11 cellular contexts compared by ENCODE assay signal in the genomic region with DNA sequence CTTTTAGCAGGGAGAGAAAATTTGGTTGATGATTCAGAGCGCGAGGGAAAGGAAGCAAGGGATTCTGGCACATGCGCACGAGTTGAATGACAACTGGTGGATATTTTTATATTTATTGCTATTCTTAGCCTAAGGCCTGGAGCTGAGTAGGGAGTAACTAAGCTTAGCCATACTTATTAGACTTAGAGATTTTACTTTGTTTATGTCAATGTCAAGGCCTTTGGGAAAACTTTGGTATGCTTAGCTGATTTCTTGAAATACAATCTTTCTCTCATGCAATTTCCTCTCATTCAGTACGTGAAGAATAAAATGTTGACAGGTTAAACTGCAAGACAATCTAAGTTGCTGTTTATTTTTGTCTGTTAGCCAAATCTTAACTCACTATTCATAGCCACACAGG.
DNase-seq lines count a peak whose midpoint lies in the region; ATAC-seq and TF ChIP-seq lines count a peak whose summit lies in the region.
"Had no signal": no experiment of that assay in that cellular context is flagged by ENCODE, and none has a peak within 500 bp of the region (broad histone marks: within the 10 kb centered on the region; RNA-seq: fewer than 3 reads in every experiment).

No MANE protein-coding gene starts in this region.

- peak overlapping the region; percentile 19 for H3K27ac ChIP-seq in RWPE2 (ENCODE audit: poor library complexity, severe bottlenecking)

- H3K4me3 Mint-ChIP-seq in osteocyte (ENCODE audit: unreplicated experiment) = no peak overlapping the region
- no peak overlapping the region for H3K4me3 Mint-ChIP-seq in immature natural killer cell
- peak overlapping the region in 1 of 2 donors; percentile 28 for H3K4me3 Mint-ChIP-seq in stimulated activated naive B cell treated with anti-CD40 and anti-IgM and Interleukin-4, amounts not matched to agents 10 μg/mL and 1 μg/mL and 100 μg/mL, for 72 hours
- H3K4me3 Mint-ChIP-seq: activated CD4-positive, alpha-beta memory T cell treated with anti-CD3 and anti-CD28 coated beads, Interleukin-2, amount 10 ng/mL, durations not matched to agents 7 days and 5 days; CD4-positive, alpha-beta memory T cell had no signal

- H3K27ac Mint-ChIP-seq in osteocyte (ENCODE audit: unreplicated experiment) (peak overlapping the region; percentile 94), immature natural killer cell (no peak overlapping the region)
- H3K27ac Mint-ChIP-seq in stimulated activated naive B cell treated with anti-CD40 and anti-IgM and Interleukin-4, amounts not matched to agents 10 μg/mL and 1 μg/mL and 100 μg/mL, for 72 hours = no peak overlapping the region
- H3K27ac Mint-ChIP-seq: activated CD4-positive, alpha-beta memory T cell treated with anti-CD3 and anti-CD28 coated beads, Interleukin-2, amount 10 ng/mL, durations not matched to agents 7 days and 5 days; CD4-positive, alpha-beta memory T cell had no signal

- no peaks in the 10 kb centered on the region for H3K9me3 ChIP-seq in RWPE2 (ENCODE audit: severe bottlenecking)

- no peaks in the 10 kb centered on the region for H3K27me3 ChIP-seq in RWPE2 (ENCODE audit: insufficient read depth, poor library complexity, severe bottlenecking)

- peaks cover 24% of the 10 kb centered on the region for H3K4me1 ChIP-seq in RWPE2 (ENCODE audit: insufficient read depth, poor library complexity, severe bottlenecking)

- H3K9me3 Mint-ChIP-seq in osteocyte (ENCODE audit: unreplicated experiment) = no peaks in the 10 kb centered on the region
- H3K9me3 Mint-ChIP-seq in immature natural killer cell = no peaks in the 10 kb centered on the region
- H3K9me3 Mint-ChIP-seq in stimulated activated naive B cell treated with anti-CD40 and anti-IgM and Interleukin-4, amounts not matched to agents 10 μg/mL and 1 μg/mL and 100 μg/mL, for 72 hours = peaks cover 4 to 5% of the 10 kb centered on the region in 2 donors

- ATAC-seq in RWPE2 (ENCODE audit: low read depth) (no peak), GM19023 (IDR thresholded peaks at IDR 0.05; ENCODE audit: unreplicated experiment) (no peak), GM18505 (IDR thresholded peaks at IDR 0.05; ENCODE audit: unreplicated experiment) (no peak)
- no peak for ATAC-seq in stimulated activated naive B cell treated with anti-CD40 and anti-IgM and Interleukin-4, amounts not matched to agents 10 μg/mL and 1 μg/mL and 100 μg/mL, for 72 hours (replicated peaks)

- H3K27me3 Mint-ChIP-seq in osteocyte (ENCODE audit: unreplicated experiment) = no peaks in the 10 kb centered on the region
- H3K27me3 Mint-ChIP-seq in immature natural killer cell (ENCODE audit: low read depth in 3 of 3) = peaks cover 0 to 2% (median 0%) of the 10 kb centered on the region in 3 donors
- H3K27me3 Mint-ChIP-seq in stimulated activated naive B cell treated with anti-CD40 and anti-IgM and Interleukin-4, amounts not matched to agents 10 μg/mL and 1 μg/mL and 100 μg/mL, for 72 hours = no peaks in the 10 kb centered on the region
- H3K27me3 Mint-ChIP-seq: activated CD4-positive, alpha-beta memory T cell treated with anti-CD3 and anti-CD28 coated beads, Interleukin-2, amount 10 ng/mL, durations not matched to agents 7 days and 5 days; CD4-positive, alpha-beta memory T cell had no signal

- H3K36me3 Mint-ChIP-seq in osteocyte (ENCODE audit: unreplicated experiment) (no peaks in the 10 kb centered on the region), immature natural killer cell (peaks cover 0 to 10% (median 2%) of the 10 kb centered on the region in 3 donors)
- peaks cover 5 to 14% of the 10 kb centered on the region in 2 donors for H3K36me3 Mint-ChIP-seq in stimulated activated naive B cell treated with anti-CD40 and anti-IgM and Interleukin-4, amounts not matched to agents 10 μg/mL and 1 μg/mL and 100 μg/mL, for 72 hours

- TF ChIP-seq CTCF in RWPE2 (IDR thresholded peaks at IDR 0.05; ENCODE audit: poor library complexity, severe bottlenecking) (no peak), fibroblast of mammary gland (conservative IDR thresholded peaks at IDR 0.05; ENCODE audit: control insufficient read depth, insufficient read depth, low read depth, low read length) (no peak), osteocyte (IDR thresholded peaks at IDR 0.05) (no peak)

- H3K4me1 Mint-ChIP-seq in osteocyte (ENCODE audit: unreplicated experiment) = peaks cover 67% of the 10 kb centered on the region
- peaks cover 11 to 17% of the 10 kb centered on the region in 2 donors for H3K4me1 Mint-ChIP-seq in immature natural killer cell
- H3K4me1 Mint-ChIP-seq in stimulated activated naive B cell treated with anti-CD40 and anti-IgM and Interleukin-4, amounts not matched to agents 10 μg/mL and 1 μg/mL and 100 μg/mL, for 72 hours = peaks cover 3 to 18% of the 10 kb centered on the region in 2 donors

- H3K4me3 ChIP-seq in RWPE2 (ENCODE audit: severe bottlenecking) (no peak overlapping the region), fibroblast of mammary gland (ENCODE audit: control insufficient read depth, low read depth, low read length) (no peak overlapping the region)

- DNase-seq in AG08395 (ENCODE audit: low spot score) (peak; percentile 82), RWPE2 (ENCODE audit: low spot score) (no peak), fibroblast of mammary gland (ENCODE audit: low read depth) (peak; percentile 88), osteocyte (ENCODE audit: extremely low spot score, unreplicated experiment) (no peak), immature natural killer cell (no peak)
- no peak for DNase-seq in stimulated activated naive B cell treated with anti-CD40 and anti-IgM and Interleukin-4, amounts not matched to agents 10 μg/mL and 1 μg/mL and 100 μg/mL, for 72 hours
- DNase-seq: activated CD4-positive, alpha-beta memory T cell treated with anti-CD3 and anti-CD28 coated beads, Interleukin-2, amount 10 ng/mL, durations not matched to agents 7 days and 5 days; CD4-positive, alpha-beta memory T cell; NCI-H524 had no signal

- no peaks in the 10 kb centered on the region for H3K36me3 ChIP-seq in RWPE2 (ENCODE audit: low read depth)

- no peak for TF ChIP-seq POLR2A in GM18505 (IDR thresholded peaks at IDR 0.05; ENCODE audit: borderline replicate concordance, extremely low read depth, insufficient read depth, insufficient read length)

Comparison
In these comparisons a context has a peak if more than half of its experiments do, and no peak if none do; other contexts are left out.
1. DNase-seq: peak in AG08395 (single experiment) and fibroblast of mammary gland (single experiment); none in RWPE2 (single experiment), osteocyte (single experiment), immature natural killer cell (0 of 3) and stimulated activated naive B cell treated with anti-CD40 and anti-IgM and Interleukin-4, amounts not matched to agents 10 μg/mL and 1 μg/mL and 100 μg/mL, for 72 hours (single experiment).